In genomic region chr11:35040221-35040942, GRCh38 we compare ENCODE assay signal across 7 cellular contexts.
DNase-seq lines count a peak whose midpoint lies in the region; ATAC-seq, FAIRE-seq and TF ChIP-seq lines count a peak whose summit lies in the region.

No MANE protein-coding gene starts in this region.

- in situ Hi-C loops in K562 (cut with MboI) (no loop called here), G401 (cut with HindIII; ENCODE audit: low sequenced_read_pairs) (no loop called here)

- H3K36me3 ChIP-seq in K562 (ENCODE audit: control insufficient read depth, insufficient read depth, low read length) = no peaks in the 10 kb centered on the region

- TF ChIP-seq RAD21 in K562 (CRISPR knock-in tag; conservative IDR thresholded peaks at IDR 0.05 in 1 of 2, IDR thresholded peaks at IDR 0.05 in 1 of 2) = no peak

- H3K4me2 ChIP-seq in K562 (ENCODE audit: insufficient read depth, low read length) = peak overlapping the region; percentile 74

- FAIRE-seq in K562 (lab: Jason Lieb, UNC) = peak; percentile 63

- intact Hi-C loops in K562 (cut with micrococcal nuclease) = no loop called here

- H3K27me3 Mint-ChIP-seq in T-cell = no peaks in the 10 kb centered on the region

- no peaks in the 10 kb centered on the region for H3K9me1 ChIP-seq in K562 (ENCODE audit: control insufficient read depth, insufficient read depth, low read length)

- H3K27ac ChIP-seq in K562 (ENCODE audit: extremely low read depth, low read depth, low read length) = peak overlapping the region; percentile 49; the same call in 2 of the 3 replicates

- no peaks in the 10 kb centered on the region for H3K9me3 Mint-ChIP-seq in T-cell

- peak overlapping the region; percentile 95 to 99 for H3K27ac Mint-ChIP-seq in T-cell

- peak overlapping the region in 1 of 2 experiments; percentile 35; a peak in 2 of 4 replicates for H3K9ac ChIP-seq in K562 (ENCODE audit: insufficient read depth in 1 of 2, low read depth in 2 of 2, low read length in 2 of 2)

- no peaks in the 10 kb centered on the region for H3K79me2 ChIP-seq in K562 (ENCODE audit: control insufficient read depth, insufficient read depth, low read length)

- peak in 32 of 34 experiments; percentile 36 to 68 (median 50) for DNase-seq in T-cell
- peak in 2 of 4 experiments; percentile 46 to 55 for DNase-seq in K562 (ENCODE audit: extremely low read depth in 1 of 4, low spot score in 3 of 4)
- DNase-seq in smooth muscle cell of the brain vasculature (ENCODE audit: low read depth, low spot score) = peak; percentile 15
- DNase-seq in superior temporal gyrus (ENCODE audit: extremely low spot score) = no peak
- no peak for DNase-seq in G401 (ENCODE audit: low spot score)

- no peaks in the 10 kb centered on the region for H3K9me3 ChIP-seq in K562 (replicated peaks; ENCODE audit: control insufficient read depth, insufficient read depth, low read depth, low read length)

- 4% methylated on average over 12 of the region's 12 CpGs for WGBS in K562 (ENCODE audit: insufficient coverage, low coverage, missing lambda C conversion rate)

- H3K36me3 Mint-ChIP-seq in T-cell = no peaks in the 10 kb centered on the region

- POLR2A ChIA-PET in T-cell (lab: Charles Lee) = interaction anchor here (0.5 to 6.0 kb wide), 23 partner anchors 10 to 904 kb away, joined by 3 to 72 read pairs (median 4); partner anchors contain the start of gene CD44 (in 1 of the 2)
- POLR2A ChIA-PET in K562 (lab: Yijun Ruan, JAX) = no interaction called here

- H3K27me3 ChIP-seq in K562 (ENCODE audit: control insufficient read depth in 2 of 2, insufficient read depth in 2 of 2, low read length in 2 of 2) = no peaks in the 10 kb centered on the region; a peak in 1 of 5 replicates

- no peak for TF ChIP-seq CTCF in K562 (IDR thresholded peaks at IDR 0.05 in 2 of 3, conservative IDR thresholded peaks at IDR 0.05 in 1 of 3; ENCODE audit: insufficient read depth in 2 of 3, low read depth in 1 of 3, low read length in 3 of 3)

- no TSS peak for BruUV-seq in K562 (replicated peaks; lab: Mats Ljungman, UMichigan)

- no peak for TF ChIP-seq POLR2A in K562 (conservative IDR thresholded peaks at IDR 0.05)

- H3K4me3 ChIP-seq in K562 = peak overlapping the region; percentile 2; the same call in 1 of the 2 replicates

- peak; percentile 67 for ATAC-seq in GM19043 (IDR thresholded peaks at IDR 0.05; ENCODE audit: low read depth, unreplicated experiment)
- peak; percentile 68 for ATAC-seq in HG03095 (IDR thresholded peaks at IDR 0.05; ENCODE audit: unreplicated experiment)
- ATAC-seq in T-cell (replicated peaks in 1 of 4) = peak; percentile 86 to 89 (median 88)
- peak; percentile 71 for ATAC-seq in K562

- H2AFZ ChIP-seq in K562 (ENCODE audit: low read depth, low read length) = peak overlapping the region; percentile 80

- TF ChIP-seq EP300 in K562 (IDR thresholded peaks at IDR 0.05; ENCODE audit: low read length) = peak; percentile 45; the same call in 1 of the 2 replicates

- peak overlapping the region; percentile 78 to 86 (median 80) for H3K4me3 Mint-ChIP-seq in T-cell

- peaks cover 0 to 55% of the 10 kb centered on the region in 2 experiments; a peak in 3 of 5 replicates for H3K4me1 ChIP-seq in K562 (replicated peaks in 1 of 2; ENCODE audit: control insufficient read depth in 2 of 2, insufficient read depth in 2 of 2, low read length in 2 of 2)

- H4K20me1 ChIP-seq in K562 (replicated peaks; ENCODE audit: control insufficient read depth, insufficient read depth, low read length) = no peaks in the 10 kb centered on the region

- H3K4me1 Mint-ChIP-seq in T-cell = peaks cover 54 to 82% (median 69%) of the 10 kb centered on the region in 3 donors

- CTCF ChIA-PET in T-cell (lab: Charles Lee) = interaction anchor here (0.7 to 1.9 kb wide), 12 partner anchors 8 to 265 kb away, joined by 3 to 6 read pairs (median 3); no protein-coding TSS in a partner anchor
- CTCF ChIA-PET in K562 (lab: Yijun Ruan, JAX; ENCODE audit: low intra/inter-chr PET ratio) = no interaction called here

TF ChIP-seq in K562, 482 proteins besides CTCF, POLR2A, EP300 and RAD21 (continues in another document):
- 0 out of 2 replicates have a peak, but pooled peaks have one; percentile 5 for TF ChIP-seq TEAD4 (IDR thresholded peaks at IDR 0.05; ENCODE audit: low read length)
- no peak for TF ChIP-seq TEAD4 (CRISPR knock-in tag; IDR thresholded peaks at IDR 0.05; ENCODE audit: borderline replicate concordance)
- no peak for TF ChIP-seq NCOA1 (IDR thresholded peaks at IDR 0.05; ENCODE audit: low read depth)
- TF ChIP-seq AFF1 (IDR thresholded peaks at IDR 0.05; ENCODE audit: low read depth in 1 of 2, partially characterized antibody in 2 of 2) = no peak
- TF ChIP-seq TCF3 (CRISPR knock-in tag; IDR thresholded peaks at IDR 0.05) = no peak
- TF ChIP-seq ATF7 (IDR thresholded peaks at IDR 0.05) = no peak
- no peak for TF ChIP-seq HMG20A (CRISPR knock-in tag; conservative IDR thresholded peaks at IDR 0.05)
- peak; percentile 44; the same call in 1 of the 2 replicates for TF ChIP-seq TOE1 (IDR thresholded peaks at IDR 0.05; ENCODE audit: borderline replicate concordance)
- TF ChIP-seq TOE1 (CRISPR knock-in tag; IDR thresholded peaks at IDR 0.05; ENCODE audit: borderline replicate concordance, low read depth) = no peak
- TF ChIP-seq FOXJ2 (tag; IDR thresholded peaks at IDR 0.05) = peak; percentile 88
- TF ChIP-seq LEF1 (IDR thresholded peaks at IDR 0.05) = peak; percentile 67
- TF ChIP-seq FOXK1 (CRISPR knock-in tag; IDR thresholded peaks at IDR 0.05; ENCODE audit: borderline replicate concordance) = no peak
- peak; percentile 66; the same call in 1 of the 2 replicates for TF ChIP-seq MTA1 (IDR thresholded peaks at IDR 0.05; ENCODE audit: borderline replicate concordance)
- TF ChIP-seq HMBOX1 (IDR thresholded peaks at IDR 0.05) = 0 out of 2 replicates have a peak, but pooled peaks have one; percentile 5
- TF ChIP-seq ZFX (CRISPR knock-in tag; IDR thresholded peaks at IDR 0.05) = no peak
- TF ChIP-seq ZBTB17 (CRISPR knock-in tag; IDR thresholded peaks at IDR 0.05) = 0 out of 2 replicates have a peak, but pooled peaks have one; percentile 25
- no peak for TF ChIP-seq MAX (CRISPR knock-in tag; IDR thresholded peaks at IDR 0.05)
- peak; percentile 45 for TF ChIP-seq MTA2 (IDR thresholded peaks at IDR 0.05; ENCODE audit: low read depth)
- peak; percentile 13 for TF ChIP-seq MAFG (tag; conservative IDR thresholded peaks at IDR 0.05)
- TF ChIP-seq MAZ (CRISPR knock-in tag; conservative IDR thresholded peaks at IDR 0.05 in 1 of 2, IDR thresholded peaks at IDR 0.05 in 1 of 2) = 0 out of 4 replicates have a peak, but pooled peaks of 1 of the 2 experiments have one; percentile 29

Comparison
In these comparisons a context has a peak if more than half of its experiments do, and no peak if none do; other contexts are left out.
1. DNase-seq: peak in T-cell (32 of 34) and smooth muscle cell of the brain vasculature (single experiment); none in superior temporal gyrus (single experiment) and G401 (single experiment).
2. Peak in every context shown above with its lines, with median percentiles within 50 percentile points of each other: ATAC-seq.